ENCODE assay signal across 17 cellular contexts in genomic region chr7:45259227-45259596, GRCh38.
DNase-seq lines count a peak whose midpoint lies in the region; ATAC-seq and TF ChIP-seq lines count a peak whose summit lies in the region.
"Had no signal": no experiment of that assay in that cellular context is flagged by ENCODE, and none has a peak within 500 bp of the region (broad histone marks: within the 10 kb centered on the region; RNA-seq: fewer than 3 reads in every experiment).

No MANE protein-coding gene starts in this region.

- H3K79me2 ChIP-seq in DOHH2 (ENCODE audit: control insufficient read depth, low read length) (no peaks in the 10 kb centered on the region), MM.1S (ENCODE audit: low read length) (no peaks in the 10 kb centered on the region)

- no peak overlapping the region for H3K4me3 Mint-ChIP-seq in HFFc6
- H3K4me3 Mint-ChIP-seq: CD14-positive monocyte had no signal

- H3K4me1 ChIP-seq in DOHH2 (ENCODE audit: control insufficient read depth, low read length) (peaks cover 20% of the 10 kb centered on the region), MM.1S (ENCODE audit: low read length) (peaks cover 11% of the 10 kb centered on the region; the same call in 1 of the 2 replicates)
- H3K4me1 ChIP-seq: BE2C, HAP-1 had no signal

- no peaks in the 10 kb centered on the region for H3K9me2 ChIP-seq in DOHH2 (replicated peaks; ENCODE audit: control insufficient read depth, low read length)
- no peaks in the 10 kb centered on the region for H3K9me2 ChIP-seq in MM.1S (replicated peaks; ENCODE audit: insufficient read depth, low read length)

- no peak overlapping the region for H3K27ac ChIP-seq in DOHH2 (ENCODE audit: low read depth, low read length)
- no peak overlapping the region for H3K27ac ChIP-seq in MM.1S (ENCODE audit: low read length)
- H3K27ac ChIP-seq: GM23248, HL-60 had no signal

- H3K27ac Mint-ChIP-seq in HFFc6, result no peak overlapping the region
- H3K27ac Mint-ChIP-seq: CD14-positive monocyte; CD4-positive, alpha-beta memory T cell had no signal

- ATAC-seq in HG03159 (IDR thresholded peaks at IDR 0.05; ENCODE audit: unreplicated experiment), result no peak

- peak overlapping the region; percentile 69 for H2AFZ ChIP-seq in MM.1S (ENCODE audit: low read length)
- H2AFZ ChIP-seq: GM23248 had no signal

- no peak for TF ChIP-seq CTCF in DOHH2 (IDR thresholded peaks at IDR 0.05; ENCODE audit: low read depth, low read length, poor library complexity, severe bottlenecking)
- no peak for TF ChIP-seq CTCF in MM.1S (IDR thresholded peaks at IDR 0.05; ENCODE audit: low read length)
- no peak for TF ChIP-seq CTCF in HFFc6 (IDR thresholded peaks at IDR 0.05)

- H3K4me1 Mint-ChIP-seq in HFFc6 (ENCODE audit: low read depth), result no peaks in the 10 kb centered on the region
- H3K4me1 Mint-ChIP-seq: CD14-positive monocyte had no signal

- H4K20me1 ChIP-seq in DOHH2 (ENCODE audit: control insufficient read depth, insufficient read depth, low read depth, low read length) (no peaks in the 10 kb centered on the region), MM.1S (ENCODE audit: insufficient read depth, low read length) (no peaks in the 10 kb centered on the region)

- H3K27me3 ChIP-seq in DOHH2 (ENCODE audit: control insufficient read depth, low read length), result peaks cover 26% of the 10 kb centered on the region
- no peaks in the 10 kb centered on the region for H3K27me3 ChIP-seq in MM.1S (replicated peaks; ENCODE audit: insufficient read depth, low read length)
- H3K27me3 ChIP-seq: BE2C had no signal

- no peaks in the 10 kb centered on the region for H3K36me3 ChIP-seq in DOHH2 (ENCODE audit: control insufficient read depth, low read length)
- no peaks in the 10 kb centered on the region for H3K36me3 ChIP-seq in MM.1S (replicated peaks; ENCODE audit: insufficient read depth, low read length)
- H3K36me3 ChIP-seq: BE2C, HAP-1 had no signal

- H3F3A ChIP-seq in DOHH2 (ENCODE audit: control insufficient read depth, insufficient read depth) (no peaks in the 10 kb centered on the region), MM.1S (ENCODE audit: insufficient read depth, low read length) (no peaks in the 10 kb centered on the region)

- peaks cover 33% of the 10 kb centered on the region for H3K27me3 Mint-ChIP-seq in HFFc6 (ENCODE audit: insufficient read depth)

- H3K9me3 ChIP-seq in DOHH2 (ENCODE audit: control insufficient read depth, insufficient read depth, low read length), result no peaks in the 10 kb centered on the region
- no peaks in the 10 kb centered on the region for H3K9me3 ChIP-seq in MM.1S (replicated peaks; ENCODE audit: insufficient read depth, low read length)
- H3K9me3 ChIP-seq: BE2C, HAP-1 had no signal

- peak overlapping the region; percentile 28; the same call in 1 of the 2 replicates for H3K9ac ChIP-seq in MM.1S (ENCODE audit: low read length)
- H3K9ac ChIP-seq: GM23248 had no signal

- H3K4me3 ChIP-seq in DOHH2 (ENCODE audit: low read length) (no peak overlapping the region), MM.1S (ENCODE audit: low read length) (peak overlapping the region; percentile 57)
- H3K4me3 ChIP-seq: GM23248, HAP-1, K562 had no signal

- H3K4me2 ChIP-seq in DOHH2 (ENCODE audit: low read length), result peak overlapping the region; percentile 1; the same call in 1 of the 2 replicates
- H3K4me2 ChIP-seq in MM.1S (ENCODE audit: low read depth, low read length), result peak overlapping the region; percentile 69; the same call in 1 of the 2 replicates

- DNase-seq in MM.1S (no peak), mesenteric fat pad (ENCODE audit: low spot score) (peak; percentile 64), COR-L47 (lab: John Stamatoyannopoulos, UW) (no peak), DMS114 treated with DMSO at 0.1 percent for 48 hours (lab: John Stamatoyannopoulos, UW; ENCODE audit: unreplicated experiment) (no peak), HFFc6 (no peak)
- DNase-seq: ACHN; BE2C; Calu3; CD4-positive, alpha-beta memory T cell; GM23248; IMR-90 had no signal

- no peaks in the 10 kb centered on the region for H3K9me3 Mint-ChIP-seq in HFFc6

- H3K36me3 Mint-ChIP-seq in HFFc6 (ENCODE audit: low read depth), result no peaks in the 10 kb centered on the region
- H3K36me3 Mint-ChIP-seq: CD14-positive monocyte; CD4-positive, alpha-beta memory T cell had no signal
